In the genomic region with DNA sequence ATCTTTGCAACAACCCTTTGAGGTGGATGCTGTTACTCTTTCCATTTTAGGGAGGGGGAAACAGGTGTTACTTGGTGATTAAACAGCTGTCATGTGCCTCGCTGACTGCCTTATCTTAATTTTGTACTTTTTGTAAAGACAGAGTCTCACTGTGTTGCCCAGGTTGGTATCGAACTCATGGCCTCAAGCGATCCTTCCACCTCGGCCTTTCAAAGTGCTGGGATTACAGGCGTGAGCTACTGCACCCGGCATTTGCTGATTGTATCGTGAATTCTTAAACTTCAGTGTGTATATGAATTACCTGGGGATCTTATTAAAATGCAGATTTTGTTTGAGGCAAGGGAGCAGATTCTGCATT, we compare ENCODE assay signal across 8 cellular contexts. TPM values are rescaled to one million over a fixed set of nuclear protein-coding genes. Genes with fewer than 3 reads are reported as not detected.
A peak's percentile ranks its signal among the peaks of the same experiment; 100 is the strongest.
DNase-seq lines count a peak whose midpoint lies in the region; ATAC-seq and TF ChIP-seq lines count a peak whose summit lies in the region.

No MANE protein-coding gene starts in this region.

- H3K4me1 ChIP-seq in ES-I3 (ENCODE audit: insufficient read depth, low read length) = peaks cover 8% of the 10 kb centered on the region; the same call in 1 of the 2 replicates

- DNase-seq in fibroblast of the aortic adventitia (ENCODE audit: low read depth) (no peak), retinal pigment epithelial cell (ENCODE audit: low read depth) (no peak), SW480 (ENCODE audit: low spot score) (no peak), NCI-H2107 treated with DMSO at 0.1 percent for 48 hours (lab: John Stamatoyannopoulos, UW; ENCODE audit: unreplicated experiment) (no peak)
- DNase-seq in effector CD4-positive, alpha-beta T cell = no peak

- peaks cover 14% of the 10 kb centered on the region; the same call in 1 of the 2 replicates for H3F3A ChIP-seq in SU-DHL-6 (ENCODE audit: insufficient read depth)

- peak overlapping the region; percentile 79 for H3K27ac ChIP-seq in SU-DHL-6 (ENCODE audit: low read depth, low read length)

- peaks cover 44% of the 10 kb centered on the region for H3K79me2 ChIP-seq in SU-DHL-6 (ENCODE audit: insufficient read depth, low read length)

- no peaks in the 10 kb centered on the region for H3K9me3 ChIP-seq in ES-I3 (ENCODE audit: control insufficient read depth, insufficient read depth, low read length)
- H3K9me3 ChIP-seq in SU-DHL-6 (ENCODE audit: insufficient read depth, low read length) = no peaks in the 10 kb centered on the region

- H3K4me3 ChIP-seq in SU-DHL-6 (ENCODE audit: insufficient read depth, low read length, poor library complexity, severe bottlenecking) (peak overlapping the region; percentile 61), fibroblast of the aortic adventitia (ENCODE audit: low read depth, low read length) (peak overlapping the region; percentile 97), retinal pigment epithelial cell (ENCODE audit: low read length) (peak overlapping the region; percentile 86)

- H4K20me1 ChIP-seq in SU-DHL-6 (ENCODE audit: low read depth, low read length) = no peaks in the 10 kb centered on the region

- no peaks in the 10 kb centered on the region for H3K36me3 ChIP-seq in ES-I3 (ENCODE audit: insufficient read depth, low read length)
- 0 out of 2 replicates have a peak, but pooled peaks cover 4% of the 10 kb centered on the region for H3K36me3 ChIP-seq in SU-DHL-6 (ENCODE audit: low read length)

- peak overlapping the region; percentile 68 for H3K9ac ChIP-seq in ES-I3 (ENCODE audit: low read depth, low read length)
- H3K9ac ChIP-seq in SU-DHL-6 (ENCODE audit: low read length) = peak overlapping the region; percentile 68

- peak overlapping the region; percentile 68 for H3K4me2 ChIP-seq in SU-DHL-6 (ENCODE audit: low read depth, low read length, poor library complexity, severe bottlenecking)

- TF ChIP-seq CTCF in SU-DHL-6 (IDR thresholded peaks at IDR 0.05; ENCODE audit: insufficient read depth, low read length, poor library complexity, severe bottlenecking) (no peak), fibroblast of the aortic adventitia (IDR thresholded peaks at IDR 0.05; ENCODE audit: insufficient read depth, low read length) (no peak), retinal pigment epithelial cell (conservative IDR thresholded peaks at IDR 0.05; ENCODE audit: low read depth, low read length) (no peak)

- no peaks in the 10 kb centered on the region for H3K27me3 ChIP-seq in SU-DHL-6 (ENCODE audit: low read length)

- no peak for ATAC-seq in GM18909 (IDR thresholded peaks at IDR 0.05; ENCODE audit: poor library complexity, unreplicated experiment)

- no peak overlapping the region for H2AFZ ChIP-seq in SU-DHL-6 (ENCODE audit: low read depth, low read length, severe bottlenecking)

- no peaks in the 10 kb centered on the region for H3K9me2 ChIP-seq in SU-DHL-6 (replicated peaks; ENCODE audit: insufficient read depth, low read length)

RNA-seq across cellular contexts. Expression of a gene that starts 0.7 kb away (rescaled TPM):
- 27.6 and 57.9 TPM in 2 replicates for total RNA-seq in fibroblast of the aortic adventitia (ENCODE audit: low replicate concordance)

RNA-seq across cellular contexts. Expression of a gene that starts 29.1 kb away (rescaled TPM):
- total RNA-seq in fibroblast of the aortic adventitia (ENCODE audit: low replicate concordance) = 2.3 and 8.8 TPM in 2 replicates

RNA-seq across cellular contexts. Expression of a gene that starts 30.6 kb away (rescaled TPM):
- 1.1 and 1.8 TPM in 2 replicates for total RNA-seq in fibroblast of the aortic adventitia (ENCODE audit: low replicate concordance)
